27 cellular contexts compared by ENCODE assay signal in the genomic region with DNA sequence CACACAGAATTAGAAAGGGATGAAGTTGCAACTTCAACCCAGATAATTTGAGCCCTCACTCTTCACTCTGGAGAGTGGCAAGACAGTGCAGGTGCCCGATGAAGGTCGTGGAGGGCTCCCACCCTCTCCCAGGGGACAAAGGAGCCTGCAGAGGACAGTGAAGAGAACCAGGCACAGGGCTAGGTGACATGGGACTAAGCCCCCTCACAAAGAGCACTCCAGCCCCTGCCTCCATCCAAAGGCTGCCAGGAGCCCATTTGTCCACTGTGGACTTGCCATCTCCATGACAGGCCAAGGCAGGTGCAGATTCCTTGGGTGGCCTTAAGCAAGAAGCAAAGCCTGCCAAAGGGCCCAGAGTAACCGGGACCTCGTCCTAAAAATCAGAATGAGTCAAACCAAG. TPM values are rescaled to one million over a fixed set of nuclear protein-coding genes. Genes with fewer than 3 reads are reported as not detected.
A peak's percentile ranks its signal among the peaks of the same experiment; 100 is the strongest.
DNase-seq lines count a peak whose midpoint lies in the region; TF ChIP-seq lines count a peak whose summit lies in the region.
"Had no signal": no experiment of that assay in that cellular context is flagged by ENCODE, and none has a peak within 500 bp of the region (broad histone marks: within the 10 kb centered on the region; RNA-seq: fewer than 3 reads in every experiment).

No MANE protein-coding gene starts in this region.

- H3K23ac ChIP-seq in mesenchymal stem cell (ENCODE audit: low read length in 2 of 2) = no peak overlapping the region

- H2AK5ac ChIP-seq in mesenchymal stem cell (ENCODE audit: low read length, severe bottlenecking) = no peak overlapping the region

- H2BK120ac ChIP-seq in mesenchymal stem cell (ENCODE audit: low read depth, low read length) = no peak overlapping the region

- TF ChIP-seq POLR2A in Peyer's patch (IDR thresholded peaks at IDR 0.05) = no peak

- no peaks in the 10 kb centered on the region for H3K9me3 ChIP-seq in mesenchymal stem cell (ENCODE audit: control insufficient read depth, low read length)
- no peaks in the 10 kb centered on the region for H3K9me3 ChIP-seq in stomach smooth muscle (ENCODE audit: control insufficient read depth in 2 of 2, low read length in 2 of 2)
- no peaks in the 10 kb centered on the region for H3K9me3 ChIP-seq in Peyer's patch
- H3K9me3 ChIP-seq: BE2C, suprapubic skin, uterus had no signal

- H3K27me3 ChIP-seq in mesenchymal stem cell (ENCODE audit: control insufficient read depth in 1 of 2, insufficient read depth in 1 of 2, low read length in 2 of 2) = no peaks in the 10 kb centered on the region
- no peaks in the 10 kb centered on the region for H3K27me3 ChIP-seq in stomach smooth muscle (ENCODE audit: control insufficient read depth in 1 of 2, insufficient read depth in 2 of 2, low read length in 2 of 2)
- H3K27me3 ChIP-seq in Peyer's patch = no peaks in the 10 kb centered on the region
- H3K27me3 ChIP-seq: BE2C, suprapubic skin, uterus had no signal

- H3K14ac ChIP-seq in mesenchymal stem cell (ENCODE audit: low read length in 2 of 2) = no peak overlapping the region

- H3K18ac ChIP-seq in mesenchymal stem cell (ENCODE audit: low read depth in 1 of 2, low read length in 2 of 2) = peak overlapping the region in 1 of 2 experiments; percentile 23

- H2BK12ac ChIP-seq in mesenchymal stem cell (ENCODE audit: low read length in 2 of 2) = no peak overlapping the region

- H3K4me3 ChIP-seq in choroid plexus epithelial cell (ENCODE audit: low read depth, low read length) = no peak overlapping the region
- no peak overlapping the region for H3K4me3 ChIP-seq in mesenchymal stem cell (ENCODE audit: insufficient read depth in 1 of 2, low read depth in 1 of 2, low read length in 2 of 2)
- H3K4me3 ChIP-seq in stomach smooth muscle (ENCODE audit: low read length in 2 of 2) = no peak overlapping the region
- no peak overlapping the region for H3K4me3 ChIP-seq in Peyer's patch
- H3K4me3 ChIP-seq: skin epidermis, suprapubic skin, uterus had no signal

- H2BK15ac ChIP-seq in mesenchymal stem cell (ENCODE audit: low read depth, poor library complexity, severe bottlenecking) = no peak overlapping the region

- no peak overlapping the region for H3K27ac ChIP-seq in mesenchymal stem cell (ENCODE audit: low read length, poor library complexity, severe bottlenecking)
- H3K27ac ChIP-seq in stomach smooth muscle (ENCODE audit: low read length) = peak overlapping the region; percentile 31
- no peak overlapping the region for H3K27ac ChIP-seq in Peyer's patch
- H3K27ac ChIP-seq: suprapubic skin, uterus had no signal

- H4K91ac ChIP-seq in mesenchymal stem cell (ENCODE audit: low read length) = no peak overlapping the region

- H4K8ac ChIP-seq in mesenchymal stem cell (ENCODE audit: low read length) = peak overlapping the region; percentile 4

- H3K9ac ChIP-seq in mesenchymal stem cell (ENCODE audit: low read length) (no peak overlapping the region), stomach smooth muscle (ENCODE audit: low read length in 2 of 2) (no peak overlapping the region)

- peak; percentile 69 for DNase-seq in LHCN-M2 (ENCODE audit: low read depth)
- peak; percentile 36 for DNase-seq in choroid plexus epithelial cell (ENCODE audit: low read depth)
- no peak for DNase-seq in mesenchymal stem cell
- DNase-seq in effector CD4-positive, alpha-beta T cell = no peak
- no peak for DNase-seq in Peyer's patch
- DNase-seq in mesenteric fat pad (ENCODE audit: low spot score) = no peak
- DNase-seq: activated CD8-positive, alpha-beta memory T cell treated with anti-CD3 and anti-CD28 coated beads, Interleukin-2, amount 50 U/mL, for 48 hours; activated CD8-positive, alpha-beta T cell treated with anti-CD3 and anti-CD28 coated beads for 36 hours; activated naive CD4-positive, alpha-beta T cell treated with anti-CD3 and anti-CD28 coated beads, Interleukin-2, amount 10 ng/mL, durations not matched to agents 7 days and 5 days; amniotic stem cell; BE2C; CD8-positive, alpha-beta memory T cell; DMS 273 treated with DMSO at 0.1 percent for 48 hours; GOT3; head of caudate nucleus; Karpas-422; kidney; midbrain; NCI-H1436; NCI-H2081; NCI-H526; SIG-M5; stimulated activated naive CD4-positive, alpha-beta T cell; uterus had no signal

- H3K4me1 ChIP-seq in mesenchymal stem cell (ENCODE audit: control insufficient read depth, insufficient read depth, low read depth, low read length) (peaks cover 3% of the 10 kb centered on the region), stomach smooth muscle (ENCODE audit: control insufficient read depth, insufficient read depth, low read length) (peaks cover 24% of the 10 kb centered on the region), Peyer's patch (peaks cover 0 to 18% (median 0%) of the 10 kb centered on the region in 4 donors)
- H3K4me1 ChIP-seq: BE2C had no signal

- TF ChIP-seq CTCF in choroid plexus epithelial cell (conservative IDR thresholded peaks at IDR 0.05; ENCODE audit: low read depth, low read length) (no peak), Peyer's patch (IDR thresholded peaks at IDR 0.05) (no peak)

- H3K4ac ChIP-seq in mesenchymal stem cell (ENCODE audit: low read depth in 1 of 2, low read length in 2 of 2) = no peak overlapping the region

- 97% methylated on average over 4 of the region's 4 CpGs for WGBS in mesenchymal stem cell

- no peak overlapping the region for H3K4me2 ChIP-seq in mesenchymal stem cell (ENCODE audit: low read length, poor library complexity, severe bottlenecking)

- H3K36me3 ChIP-seq in mesenchymal stem cell (ENCODE audit: control insufficient read depth in 1 of 2, insufficient read depth in 2 of 2, low read depth in 1 of 2, low read length in 2 of 2) = peaks cover 37 to 60% of the 10 kb centered on the region in 2 experiments
- peaks cover 47 to 53% of the 10 kb centered on the region in 2 donors for H3K36me3 ChIP-seq in stomach smooth muscle (ENCODE audit: control insufficient read depth in 2 of 2, insufficient read depth in 2 of 2, low read length in 2 of 2)
- H3K36me3 ChIP-seq in Peyer's patch = peaks cover 0 to 46% (median 0%) of the 10 kb centered on the region in 3 donors
- H3K36me3 ChIP-seq: BE2C, uterus had no signal

- H3K79me1 ChIP-seq in mesenchymal stem cell (replicated peaks; ENCODE audit: low read length, poor library complexity, severe bottlenecking) = peaks cover 30% of the 10 kb centered on the region

- H2BK5ac ChIP-seq in mesenchymal stem cell (ENCODE audit: low read depth, low read length, poor library complexity, severe bottlenecking) = no peak overlapping the region

- no peak overlapping the region for H2AFZ ChIP-seq in mesenchymal stem cell (ENCODE audit: low read depth, low read length)

RNA-seq across cellular contexts. Expression of a gene that starts 15.1 kb away (rescaled TPM):
- 313 and 316 TPM in 2 replicates for total RNA-seq in LHCN-M2 (2014; rRNA removed)
- 106 TPM for polyA plus RNA-seq in LHCN-M2 (2012)
- 109 TPM for polyA plus RNA-seq in mesenchymal stem cell (2013, experiment 1 of 2)
- 106 TPM for polyA plus RNA-seq in mesenchymal stem cell (2013, experiment 2 of 2)
- 10 to 100 TPM; 26.4 to 96.8 (median 61.2) TPM for total RNA-seq in Peyer's patch
- 100 TPM for total RNA-seq in mesenteric fat pad

RNA-seq across cellular contexts. Expression of a gene that starts 49.5 kb away (rescaled TPM):
- total RNA-seq in LHCN-M2 (2014; rRNA removed) (257 and 295 TPM in 2 replicates), Peyer's patch (10 to 100 TPM; 48.2 to 85.8 (median 73.5) TPM), mesenteric fat pad (295 TPM)
- 562 TPM for polyA plus RNA-seq in LHCN-M2 (2012)
- polyA plus RNA-seq in mesenchymal stem cell (2013, experiment 1 of 2) = 232 TPM
- 236 TPM for polyA plus RNA-seq in mesenchymal stem cell (2013, experiment 2 of 2)

Comparison
In these comparisons a context has a peak if more than half of its experiments do, and no peak if none do; other contexts are left out.
1. DNase-seq: peak in LHCN-M2 (single experiment) and choroid plexus epithelial cell (single experiment); none in mesenchymal stem cell (single experiment), effector CD4-positive, alpha-beta T cell (single experiment), Peyer's patch (0 of 3) and mesenteric fat pad (single experiment).